8 cellular contexts compared by ENCODE assay signal in genomic region chr15:23303654-23304053, GRCh38. TPM values are rescaled to one million over a fixed set of nuclear protein-coding genes. Genes with fewer than 3 reads are reported as not detected.
DNase-seq lines count a peak whose midpoint lies in the region; ATAC-seq and TF ChIP-seq lines count a peak whose summit lies in the region.
"Not testable (repeated sequence)": the region's sequence is repeated elsewhere in the genome, so short reads cannot be mapped to it uniquely, and the experiment has no call there.

No MANE protein-coding gene starts in this region.

- H3K27ac ChIP-seq in CD4-positive, CD25-positive, alpha-beta regulatory T cell (ENCODE audit: insufficient read depth, low read length, poor library complexity, severe bottlenecking); naive thymus-derived CD4-positive, alpha-beta T cell (ENCODE audit: low read depth, low read length): not testable (repeated sequence)
- H3K27ac ChIP-seq in left ventricle myocardium inferior (replicated peaks), result peak overlapping the region; percentile 50

- peaks cover 10% of the 10 kb centered on the region for H3K4me1 ChIP-seq in CD4-positive, CD25-positive, alpha-beta regulatory T cell (ENCODE audit: control insufficient read depth, insufficient read depth, low read length, poor library complexity, severe bottlenecking)
- peaks cover 16% of the 10 kb centered on the region for H3K4me1 ChIP-seq in left ventricle myocardium inferior
- not testable (repeated sequence) for H3K4me1 ChIP-seq in naive thymus-derived CD4-positive, alpha-beta T cell (ENCODE audit: control insufficient read depth in 2 of 2, insufficient read depth in 2 of 2, low read length in 2 of 2)

- peaks cover 11 to 36% (median 25%) of the 10 kb centered on the region in 4 donors for H3K4me1 Mint-ChIP-seq in CD4-positive, CD25-positive, alpha-beta regulatory T cell
- H3K4me1 Mint-ChIP-seq in naive thymus-derived CD4-positive, alpha-beta T cell, result peaks cover 17 to 45% (median 29%) of the 10 kb centered on the region in 7 donors
- H3K4me1 Mint-ChIP-seq in stimulated activated effector memory CD8-positive, alpha-beta T cell treated with anti-CD3 and anti-CD28 coated beads, Interleukin-12 subunit alpha, Interleukin-12 subunit beta, amount 100 ng/mL, for 72 hours, result peaks cover 48% of the 10 kb centered on the region

- not testable (repeated sequence) for H3K9me3 ChIP-seq in CD4-positive, CD25-positive, alpha-beta regulatory T cell (ENCODE audit: control insufficient read depth in 2 of 2, low read length in 2 of 2); left ventricle myocardium inferior (replicated peaks); naive thymus-derived CD4-positive, alpha-beta T cell (ENCODE audit: control insufficient read depth in 2 of 3, low read length in 3 of 3)

- not testable (repeated sequence) for TF ChIP-seq CTCF in GM20000 (IDR thresholded peaks at IDR 0.05; ENCODE audit: extremely low read depth, missing control alignments); left ventricle myocardium inferior (IDR thresholded peaks at IDR 0.05; ENCODE audit: borderline replicate concordance)

- DNase-seq in CD4-positive, CD25-positive, alpha-beta regulatory T cell, result peak; percentile 44 to 53 (median 47)
- peak; percentile 77 for DNase-seq in GM20000 (ENCODE audit: low spot score)
- peak; percentile 3 for DNase-seq in NCI-H460 (ENCODE audit: extremely low read depth, low read depth)
- peak; percentile 24 for DNase-seq in activated CD8-positive, alpha-beta memory T cell treated with anti-CD3 and anti-CD28 coated beads, Interleukin-2, amount 50 U/mL, for 4 hours
- DNase-seq in central memory CD4-positive, alpha-beta T cell, result peak; percentile 5
- DNase-seq in left ventricle myocardium inferior, result peak; percentile 20
- peak in 8 of 9 donors; percentile 2 to 68 (median 29) for DNase-seq in naive thymus-derived CD4-positive, alpha-beta T cell
- peak; percentile 36 to 59 for DNase-seq in stimulated activated effector memory CD8-positive, alpha-beta T cell treated with anti-CD3 and anti-CD28 coated beads, Interleukin-12 subunit alpha, Interleukin-12 subunit beta, amount 100 ng/mL, for 72 hours (ENCODE audit: low spot score in 2 of 2)

- not testable (repeated sequence) for H3K36me3 ChIP-seq in CD4-positive, CD25-positive, alpha-beta regulatory T cell (ENCODE audit: control insufficient read depth, insufficient read depth, low read length); left ventricle myocardium inferior; naive thymus-derived CD4-positive, alpha-beta T cell (ENCODE audit: control insufficient read depth in 2 of 3, insufficient read depth in 3 of 3, low read length in 3 of 3)

- peak overlapping the region; percentile 77 to 97 (median 94) for H3K4me3 Mint-ChIP-seq in CD4-positive, CD25-positive, alpha-beta regulatory T cell
- peak overlapping the region; percentile 85 to 96 (median 92) for H3K4me3 Mint-ChIP-seq in naive thymus-derived CD4-positive, alpha-beta T cell
- peak overlapping the region; percentile 98 for H3K4me3 Mint-ChIP-seq in stimulated activated effector memory CD8-positive, alpha-beta T cell treated with anti-CD3 and anti-CD28 coated beads, Interleukin-12 subunit alpha, Interleukin-12 subunit beta, amount 100 ng/mL, for 72 hours

- peak overlapping the region; percentile 78 for H3K4me3 ChIP-seq in CD4-positive, CD25-positive, alpha-beta regulatory T cell (ENCODE audit: low read depth, low read length)
- peak overlapping the region; percentile 59 for H3K4me3 ChIP-seq in left ventricle myocardium inferior
- not testable (repeated sequence) for H3K4me3 ChIP-seq in naive thymus-derived CD4-positive, alpha-beta T cell (ENCODE audit: low read length)

- intact Hi-C loops in left ventricle myocardium inferior (cut with micrococcal nuclease); naive thymus-derived CD4-positive, alpha-beta T cell (cut with micrococcal nuclease): not testable (repeated sequence)

- H3K27me3 ChIP-seq in CD4-positive, CD25-positive, alpha-beta regulatory T cell (ENCODE audit: control insufficient read depth, insufficient read depth, low read length); left ventricle myocardium inferior (ENCODE audit: low read depth); naive thymus-derived CD4-positive, alpha-beta T cell (ENCODE audit: control insufficient read depth in 2 of 2, insufficient read depth in 2 of 2, low read length in 2 of 2): not testable (repeated sequence)

- ATAC-seq in CD4-positive, CD25-positive, alpha-beta regulatory T cell (ENCODE audit: low read depth in 2 of 2); naive thymus-derived CD4-positive, alpha-beta T cell; stimulated activated effector memory CD8-positive, alpha-beta T cell treated with anti-CD3 and anti-CD28 coated beads, Interleukin-12 subunit alpha, Interleukin-12 subunit beta, amount 100 ng/mL, for 72 hours: not testable (repeated sequence)

- CTCF ChIA-PET in naive thymus-derived CD4-positive, alpha-beta T cell (lab: Charles Lee), result not testable (repeated sequence)

- H3K27ac Mint-ChIP-seq in CD4-positive, CD25-positive, alpha-beta regulatory T cell, result peak overlapping the region in 2 of 3 donors; percentile 78 to 88
- H3K27ac Mint-ChIP-seq in naive thymus-derived CD4-positive, alpha-beta T cell, result peak overlapping the region in 8 of 9 donors; percentile 51 to 94 (median 82)
- H3K27ac Mint-ChIP-seq in stimulated activated effector memory CD8-positive, alpha-beta T cell treated with anti-CD3 and anti-CD28 coated beads, Interleukin-12 subunit alpha, Interleukin-12 subunit beta, amount 100 ng/mL, for 72 hours, result peak overlapping the region; percentile 96

- not testable (repeated sequence) for H3K27me3 Mint-ChIP-seq in CD4-positive, CD25-positive, alpha-beta regulatory T cell; naive thymus-derived CD4-positive, alpha-beta T cell

- not testable (repeated sequence) for H3K36me3 Mint-ChIP-seq in CD4-positive, CD25-positive, alpha-beta regulatory T cell
- H3K36me3 Mint-ChIP-seq in naive thymus-derived CD4-positive, alpha-beta T cell, result peaks cover 0 to 22% (median 11%) of the 10 kb centered on the region in 5 donors
- H3K36me3 Mint-ChIP-seq in stimulated activated effector memory CD8-positive, alpha-beta T cell treated with anti-CD3 and anti-CD28 coated beads, Interleukin-12 subunit alpha, Interleukin-12 subunit beta, amount 100 ng/mL, for 72 hours, result peaks cover 29% of the 10 kb centered on the region

- H3K9me3 Mint-ChIP-seq in CD4-positive, CD25-positive, alpha-beta regulatory T cell; naive thymus-derived CD4-positive, alpha-beta T cell; stimulated activated effector memory CD8-positive, alpha-beta T cell treated with anti-CD3 and anti-CD28 coated beads, Interleukin-12 subunit alpha, Interleukin-12 subunit beta, amount 100 ng/mL, for 72 hours: not testable (repeated sequence)

- POLR2A ChIA-PET in naive thymus-derived CD4-positive, alpha-beta T cell (lab: Charles Lee), result not testable (repeated sequence)

RNA-seq across cellular contexts. Expression of gene GOLGA6L26, which starts 30.3 kb away (rescaled TPM):
- not detected for total RNA-seq in CD4-positive, CD25-positive, alpha-beta regulatory T cell
- not detected for polyA plus RNA-seq in CD4-positive, CD25-positive, alpha-beta regulatory T cell
- total RNA-seq in NCI-H460 (2014; rRNA removed; shearing (Covaris generic)), result not detected in 2 replicates
- polyA plus RNA-seq in NCI-H460 (2014; cell fraction: nucleus; rRNA removed), result not detected in 2 replicates
- not detected for total RNA-seq in left ventricle myocardium inferior
- not detected for total RNA-seq in naive thymus-derived CD4-positive, alpha-beta T cell
- polyA plus RNA-seq in naive thymus-derived CD4-positive, alpha-beta T cell, result not detected

RNA-seq across cellular contexts. Expression of gene GOLGA8S, which starts 50.9 kb away (rescaled TPM):
- total RNA-seq in CD4-positive, CD25-positive, alpha-beta regulatory T cell, result not detected
- not detected for polyA plus RNA-seq in CD4-positive, CD25-positive, alpha-beta regulatory T cell
- not detected in 2 replicates for total RNA-seq in NCI-H460 (2014; rRNA removed; shearing (Covaris generic))
- 0.44 and 0.79 TPM in 2 replicates for polyA plus RNA-seq in NCI-H460 (2014; cell fraction: nucleus; rRNA removed)
- 0.33 TPM for total RNA-seq in left ventricle myocardium inferior
- under 1 TPM; 0.42 to 0.84 (median 0.57) TPM for total RNA-seq in naive thymus-derived CD4-positive, alpha-beta T cell
- polyA plus RNA-seq in naive thymus-derived CD4-positive, alpha-beta T cell, result not detected

Comparison
In these comparisons a context has a peak if more than half of its experiments do, and no peak if none do; other contexts are left out.
1. DNase-seq: peak in every context shown above with its lines; median percentile 77 in GM20000; 48 in stimulated activated effector memory CD8-positive, alpha-beta T cell treated with anti-CD3 and anti-CD28 coated beads, Interleukin-12 subunit alpha, Interleukin-12 subunit beta, amount 100 ng/mL, for 72 hours; 47 in CD4-positive, CD25-positive, alpha-beta regulatory T cell; 29 in naive thymus-derived CD4-positive, alpha-beta T cell; 24 in activated CD8-positive, alpha-beta memory T cell treated with anti-CD3 and anti-CD28 coated beads, Interleukin-2, amount 50 U/mL, for 4 hours; 20 in left ventricle myocardium inferior; 5 in central memory CD4-positive, alpha-beta T cell; 3 in NCI-H460.